9 cellular contexts compared by ENCODE assay signal in genomic region chr6:31196251-31197022, GRCh38. TPM values are rescaled to one million over a fixed set of nuclear protein-coding genes. Genes with fewer than 3 reads are reported as not detected.
DNase-seq lines count a peak whose midpoint lies in the region; ATAC-seq and TF ChIP-seq lines count a peak whose summit lies in the region.
"Not testable (repeated sequence)": the region's sequence is repeated elsewhere in the genome, so short reads cannot be mapped to it uniquely, and the experiment has no call there.
"Had no signal": no experiment of that assay in that cellular context is flagged by ENCODE, and none has a peak within 500 bp of the region (broad histone marks: within the 10 kb centered on the region; RNA-seq: fewer than 3 reads in every experiment).

No MANE protein-coding gene starts in this region.

- WGBS in esophagus, 2 donors = 79 to 80% methylated on average over 25 of the region's 25 CpGs
- WGBS in psoas muscle, 3 donors = 73 to 77% (median 76%) methylated on average over 25 of the region's 25 CpGs
- WGBS in thymus = 84% methylated on average over 25 of the region's 25 CpGs

- not testable (repeated sequence) for DNase-seq in CD8-positive, alpha-beta T cell; adipocyte (ENCODE audit: low read depth); memory B cell (ENCODE audit: low spot score in 2 of 2); psoas muscle
- peak; percentile 38 for DNase-seq in T1000 (lab: John Stamatoyannopoulos, UW)

- H3K4me1 ChIP-seq in CD8-positive, alpha-beta T cell (ENCODE audit: insufficient read depth, low read length) = peaks cover 34% of the 10 kb centered on the region
- not testable (repeated sequence) for H3K4me1 ChIP-seq in adipocyte (ENCODE audit: control insufficient read depth, insufficient read depth, low read length); esophagus (ENCODE audit: control insufficient read depth in 2 of 2, insufficient read depth in 2 of 2, low read length in 1 of 2); psoas muscle
- peaks cover 14% of the 10 kb centered on the region for H3K4me1 ChIP-seq in thymus (ENCODE audit: control insufficient read depth, insufficient read depth, low read length)

- H3K27me3 Mint-ChIP-seq in CD8-positive, alpha-beta T cell (ENCODE audit: low read depth); memory B cell: not testable (repeated sequence)

- H3K4me3 ChIP-seq in CD8-positive, alpha-beta T cell (ENCODE audit: low read depth, low read length) = peak overlapping the region; percentile 79
- H3K4me3 ChIP-seq in adipocyte (ENCODE audit: low read length) (peak overlapping the region; percentile 91), esophagus (ENCODE audit: low read depth in 1 of 2, low read length in 2 of 2) (peak overlapping the region in 1 of 2 donors; percentile 59), psoas muscle (peak overlapping the region; percentile 80), thymus (ENCODE audit: low read length) (peak overlapping the region; percentile 82)

- H3K27me3 ChIP-seq in CD8-positive, alpha-beta T cell (ENCODE audit: insufficient read depth, low read length); adipocyte (replicated peaks; ENCODE audit: control insufficient read depth, insufficient read depth, low read length); esophagus (ENCODE audit: control insufficient read depth in 1 of 2, insufficient read depth in 2 of 2, low read length in 2 of 2); psoas muscle (ENCODE audit: insufficient read depth in 3 of 3, low read length in 2 of 3); thymus (ENCODE audit: control insufficient read depth, insufficient read depth): not testable (repeated sequence)

- peak overlapping the region; percentile 100 for H3K27ac Mint-ChIP-seq in CD8-positive, alpha-beta T cell
- H3K27ac Mint-ChIP-seq in memory B cell = peak overlapping the region; percentile 86

- peak overlapping the region; percentile 83 for H3K4me3 Mint-ChIP-seq in CD8-positive, alpha-beta T cell
- peak overlapping the region; percentile 79 for H3K4me3 Mint-ChIP-seq in memory B cell

- CTCF ChIA-PET in CD8-positive, alpha-beta T cell (lab: Charles Lee) = interaction anchor here (0.6 to 3.7 kb wide), 19 partner anchors 9 to 1728 kb away, joined by 3 to 43 read pairs (median 4); no protein-coding TSS in a partner anchor

- not testable (repeated sequence) for H3K36me3 ChIP-seq in CD8-positive, alpha-beta T cell (ENCODE audit: insufficient read depth, low read length); adipocyte (ENCODE audit: control insufficient read depth, insufficient read depth, low read length, severe bottlenecking); esophagus (ENCODE audit: control insufficient read depth in 2 of 2, insufficient read depth in 2 of 2, low read length in 1 of 2); psoas muscle (ENCODE audit: insufficient read depth in 1 of 2, low read depth in 1 of 2); thymus (ENCODE audit: control insufficient read depth, insufficient read depth)
- peaks cover 12% of the 10 kb centered on the region; the same call in 1 of the 2 replicates for H3K36me3 ChIP-seq in KOPT-K1 (ENCODE audit: insufficient read depth, low read length)

- not testable (repeated sequence) for H3K9ac ChIP-seq in adipocyte (ENCODE audit: low read length)

- H3K9me3 ChIP-seq in CD8-positive, alpha-beta T cell (ENCODE audit: low read length); KOPT-K1 (ENCODE audit: insufficient read depth, low read length, poor library complexity, severe bottlenecking); adipocyte (ENCODE audit: control insufficient read depth, low read length); esophagus (ENCODE audit: control insufficient read depth in 2 of 2, insufficient read depth in 1 of 2, low read depth in 1 of 2, low read length in 1 of 2); psoas muscle; thymus (ENCODE audit: control insufficient read depth): not testable (repeated sequence)

- H3K27ac ChIP-seq in CD8-positive, alpha-beta T cell (ENCODE audit: low read depth, low read length) = peak overlapping the region; percentile 98
- H3K27ac ChIP-seq in KOPT-K1 (ENCODE audit: low read depth, low read length, poor library complexity, severe bottlenecking) (peak overlapping the region; percentile 97), esophagus (ENCODE audit: low read depth in 2 of 2, low read length in 1 of 2) (peak overlapping the region; percentile 94), psoas muscle (peak overlapping the region; percentile 96)
- H3K27ac ChIP-seq in thymus (ENCODE audit: low read depth) = not testable (repeated sequence)

- H3K4me1 Mint-ChIP-seq in CD8-positive, alpha-beta T cell (ENCODE audit: low read depth) = peaks cover 55% of the 10 kb centered on the region
- H3K4me1 Mint-ChIP-seq in memory B cell = peaks cover 26% of the 10 kb centered on the region

- intact Hi-C loops in CD8-positive, alpha-beta T cell (cut with DNase I, micrococcal nuclease) = loop anchor here (1.0 to 5.0 kb wide), 9 partner anchors 38 to 639 kb away; partner anchors contain the start of genes HLA-B (in 2 of the 2), HLA-C (in 2 of the 2), GNL1 (in 1 of the 2) and PRR3 (in 1 of the 2)
- intact Hi-C loops in psoas muscle (cut with DNase I) = loop anchor here (2.0 kb wide), 1 partner anchor 170 kb away; no protein-coding TSS in a partner anchor

- H3K36me3 Mint-ChIP-seq in CD8-positive, alpha-beta T cell = peaks cover 37% of the 10 kb centered on the region
- H3K36me3 Mint-ChIP-seq in memory B cell = peaks cover 12% of the 10 kb centered on the region

- not testable (repeated sequence) for TF ChIP-seq CTCF in CD8-positive, alpha-beta T cell (IDR thresholded peaks at IDR 0.05); psoas muscle (IDR thresholded peaks at IDR 0.05)

- POLR2A ChIA-PET in CD8-positive, alpha-beta T cell (lab: Charles Lee) = interaction anchor here (0.6 to 3.5 kb wide), 23 partner anchors 9 to 1776 kb away, joined by 3 to 55 read pairs (median 4); partner anchors contain the start of genes CCHCR1, DDX39B, HLA-B and TCF19

- H3K9me3 Mint-ChIP-seq in CD8-positive, alpha-beta T cell; memory B cell: not testable (repeated sequence)

- not testable (repeated sequence) for ATAC-seq in CD8-positive, alpha-beta T cell; memory B cell (ENCODE audit: low read depth); psoas muscle

RNA-seq across cellular contexts. Expression of gene POU5F1, which starts 26.0 kb away (rescaled TPM):
- not detected for total RNA-seq in CD8-positive, alpha-beta T cell
- polyA plus RNA-seq in esophagus = under 1 TPM; 0.55 to 0.59 TPM
- under 1 TPM in 3 of 4 donors, not detected in 1; 0.22 to 0.34 (median 0.23) TPM for total RNA-seq in psoas muscle
- polyA plus RNA-seq in psoas muscle = under 1 TPM; 0.27 to 0.89 (median 0.52) TPM
- polyA plus RNA-seq in thymus = 5.2 TPM

RNA-seq across cellular contexts. Expression of gene TCF19, which starts 38.0 kb away (rescaled TPM):
- 1 to 10 TPM; 2.6 to 2.9 TPM for total RNA-seq in CD8-positive, alpha-beta T cell
- polyA plus RNA-seq in esophagus (10 to 100 TPM; 10.3 to 11.0 TPM), psoas muscle (1 to 10 TPM; 1.4 to 4.8 (median 1.8) TPM), thymus (5.1 TPM)
- 1 to 10 TPM; 1.8 to 2.3 (median 2.0) TPM for total RNA-seq in psoas muscle

RNA-seq across cellular contexts. Expression of gene CCHCR1, which starts 38.8 kb away (rescaled TPM):
- total RNA-seq in CD8-positive, alpha-beta T cell = 1 to 10 TPM; 7.5 to 8.0 TPM
- 10 to 100 TPM; 10.5 to 15.4 TPM for polyA plus RNA-seq in esophagus
- total RNA-seq in psoas muscle = 10 to 100 TPM; 10.3 to 15.2 (median 12.9) TPM
- polyA plus RNA-seq in psoas muscle = 1 to 10 TPM; 7.4 to 9.7 (median 8.3) TPM
- polyA plus RNA-seq in thymus = 24.5 TPM

RNA-seq across cellular contexts. Expression of gene PSORS1C2, which starts 57.6 kb away (rescaled TPM):
- not detected for total RNA-seq in CD8-positive, alpha-beta T cell
- polyA plus RNA-seq in esophagus = under 1 TPM; 0.22 to 0.81 TPM
- total RNA-seq in psoas muscle = not detected
- not detected for polyA plus RNA-seq in psoas muscle
- 16.4 TPM for polyA plus RNA-seq in thymus
- total RNA-seq: activated CD8-positive, alpha-beta memory T cell treated with anti-CD3 and anti-CD28 coated beads for 36 hours had no signal
